ENCODE assay signal across 8 cellular contexts in the genomic region with DNA sequence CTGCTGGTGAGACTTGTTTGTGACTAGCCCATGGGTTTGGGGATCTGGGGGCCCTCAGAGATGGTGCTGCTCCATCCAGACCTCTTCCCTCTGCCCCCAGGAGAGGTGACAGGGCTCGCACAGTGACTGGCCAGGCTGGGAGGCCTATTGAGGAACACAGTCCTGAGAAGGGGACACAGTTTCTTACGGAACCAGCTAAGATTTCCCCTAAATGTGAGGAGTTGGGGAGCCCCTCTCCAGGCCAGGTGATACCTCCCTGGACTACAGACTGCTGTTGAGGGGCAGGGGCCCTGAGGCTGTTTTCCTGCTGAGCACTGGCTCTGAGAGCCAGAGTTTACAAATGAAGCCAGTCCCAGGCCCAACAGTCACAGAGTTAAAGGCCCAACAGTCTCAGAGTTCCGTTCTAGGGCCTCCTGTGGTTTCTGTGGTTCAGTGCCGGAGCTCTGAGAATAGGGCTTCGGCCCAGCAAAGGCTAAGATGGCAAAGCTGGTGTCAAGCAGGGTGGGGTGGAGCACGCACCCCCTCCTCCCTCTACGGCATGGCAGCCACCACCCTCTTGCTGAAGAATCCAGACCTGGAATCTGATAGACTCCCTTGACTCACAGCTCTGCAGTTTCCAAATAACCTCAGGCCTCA. TPM values are rescaled to one million over a fixed set of nuclear protein-coding genes. Genes with fewer than 3 reads are reported as not detected.
A peak's percentile ranks its signal among the peaks of the same experiment; 100 is the strongest.
DNase-seq lines count a peak whose midpoint lies in the region; ATAC-seq, FAIRE-seq and TF ChIP-seq lines count a peak whose summit lies in the region.

No MANE protein-coding gene starts in this region.

- H3K4me3 Mint-ChIP-seq in activated T-cell treated with anti-CD3 and anti-CD28 coated beads, Interleukin-2, amount 50 U/mL, for 72 hours, result peak overlapping the region; percentile 77 to 96

- ATAC-seq in HG03175 (IDR thresholded peaks at IDR 0.05; ENCODE audit: unreplicated experiment) (peak; percentile 44), GM18861 (IDR thresholded peaks at IDR 0.05; ENCODE audit: unreplicated experiment) (no peak)
- peak; percentile 35 to 54 for ATAC-seq in activated T-cell treated with anti-CD3 and anti-CD28 coated beads, Interleukin-2, amount 50 U/mL, for 72 hours (replicated peaks in 1 of 2)

- no peaks in the 10 kb centered on the region for H3K27me3 ChIP-seq in neutrophil

- H3K4me1 Mint-ChIP-seq in activated T-cell treated with anti-CD3 and anti-CD28 coated beads, Interleukin-2, amount 50 U/mL, for 72 hours (ENCODE audit: low read depth), result peaks cover 87% of the 10 kb centered on the region

- H3K4me3 ChIP-seq in neutrophil (ENCODE audit: low read depth in 1 of 2, low read length in 1 of 2), result peak overlapping the region; percentile 44 to 94

- no peaks in the 10 kb centered on the region for H3K27me3 Mint-ChIP-seq in activated T-cell treated with anti-CD3 and anti-CD28 coated beads, Interleukin-2, amount 50 U/mL, for 72 hours (ENCODE audit: low read depth)

- peaks cover 13% of the 10 kb centered on the region for H3K36me3 ChIP-seq in neutrophil

- POLR2A ChIA-PET in RWPE1 (lab: Yijun Ruan, JAX; ENCODE audit: low non-redundant PET), result interaction anchor here (0.8 kb wide), 1 partner anchor 10 kb away, joined by 4 read pairs; no protein-coding TSS in a partner anchor

- H3K27ac Mint-ChIP-seq in activated T-cell treated with anti-CD3 and anti-CD28 coated beads, Interleukin-2, amount 50 U/mL, for 72 hours, result peak overlapping the region; percentile 98

- peak; percentile 88 for FAIRE-seq in GM18507 (lab: Jason Lieb, UNC)

- no peaks in the 10 kb centered on the region for H3K9me3 Mint-ChIP-seq in activated T-cell treated with anti-CD3 and anti-CD28 coated beads, Interleukin-2, amount 50 U/mL, for 72 hours

- CTCF ChIA-PET in RWPE1 (lab: Yijun Ruan, JAX), result interaction anchor here (0.6 to 1.6 kb wide), 3 partner anchors 10 to 105 kb away, joined by 3 to 5 read pairs (median 4); no protein-coding TSS in a partner anchor

- H3K27ac ChIP-seq in neutrophil, result peak overlapping the region; percentile 92
- no peak overlapping the region for H3K27ac ChIP-seq in RWPE1

- H3K36me3 Mint-ChIP-seq in activated T-cell treated with anti-CD3 and anti-CD28 coated beads, Interleukin-2, amount 50 U/mL, for 72 hours (ENCODE audit: insufficient read depth in 2 of 2), result peaks cover 3 to 10% of the 10 kb centered on the region in 2 donors

- H3K4me1 ChIP-seq in neutrophil (ENCODE audit: control insufficient read depth in 1 of 2, insufficient read depth in 1 of 2, low read depth in 1 of 2, low read length in 1 of 2), result peaks cover 50% of the 10 kb centered on the region in 2 experiments

- TF ChIP-seq CTCF in neutrophil (IDR thresholded peaks at IDR 0.05) (no peak), RWPE1 (conservative IDR thresholded peaks at IDR 0.05; ENCODE audit: low read depth) (no peak)

- no peaks in the 10 kb centered on the region for H3K9me3 ChIP-seq in neutrophil

- DNase-seq in GM18507 (ENCODE audit: extremely low spot score, insufficient read length, low read depth) (no peak), RWPE1 (ENCODE audit: low spot score) (no peak), NCI-H446 (lab: John Stamatoyannopoulos, UW) (no peak)
- DNase-seq in activated T-cell treated with anti-CD3 and anti-CD28 coated beads, Interleukin-2, amount 50 U/mL, for 72 hours, result peak; percentile 55 to 62
- no peak for DNase-seq in stimulated activated CD4-positive, alpha-beta T cell treated with anti-CD3 and anti-CD28 coated beads, Interleukin-2, amount 100 ng/mL, for 24 hours

RNA-seq across cellular contexts. Expression of gene SEMA4D, which starts 1.1 kb away (rescaled TPM):
- total RNA-seq in activated T-cell treated with anti-CD3 and anti-CD28 coated beads, Interleukin-2, amount 50 U/mL, for 72 hours, result 100 to 1,000 TPM; 182 to 198 TPM

Comparison
In these comparisons a context has a peak if more than half of its experiments do, and no peak if none do; other contexts are left out.
1. DNase-seq: peak in activated T-cell treated with anti-CD3 and anti-CD28 coated beads, Interleukin-2, amount 50 U/mL, for 72 hours (2 of 2); none in GM18507 (single experiment), RWPE1 (single experiment), NCI-H446 (0 of 2) and stimulated activated CD4-positive, alpha-beta T cell treated with anti-CD3 and anti-CD28 coated beads, Interleukin-2, amount 100 ng/mL, for 24 hours (0 of 2).